Comparison of ENCODE assay signal across 1 cellular context in genomic region chrX:2710041-2710471, GRCh38.
TF ChIP-seq lines count a peak whose summit lies in the region.

No MANE protein-coding gene starts in this region.

TF ChIP-seq in WTC11, 78 proteins besides CTCF, POLR2A, EP300 and RAD21:
- TF ChIP-seq E2F5 (CRISPR knock-in tag; IDR thresholded peaks at IDR 0.05) = no peak
- TF ChIP-seq HMGXB4 (CRISPR knock-in tag; IDR thresholded peaks at IDR 0.05) = no peak
- TF ChIP-seq CDX4 (CRISPR knock-in tag; IDR thresholded peaks at IDR 0.05; ENCODE audit: borderline replicate concordance) = no peak
- no peak for TF ChIP-seq SOX15 (CRISPR knock-in tag; IDR thresholded peaks at IDR 0.05)
